Comparison of ENCODE assay signal across 8 cellular contexts in the genomic region with DNA sequence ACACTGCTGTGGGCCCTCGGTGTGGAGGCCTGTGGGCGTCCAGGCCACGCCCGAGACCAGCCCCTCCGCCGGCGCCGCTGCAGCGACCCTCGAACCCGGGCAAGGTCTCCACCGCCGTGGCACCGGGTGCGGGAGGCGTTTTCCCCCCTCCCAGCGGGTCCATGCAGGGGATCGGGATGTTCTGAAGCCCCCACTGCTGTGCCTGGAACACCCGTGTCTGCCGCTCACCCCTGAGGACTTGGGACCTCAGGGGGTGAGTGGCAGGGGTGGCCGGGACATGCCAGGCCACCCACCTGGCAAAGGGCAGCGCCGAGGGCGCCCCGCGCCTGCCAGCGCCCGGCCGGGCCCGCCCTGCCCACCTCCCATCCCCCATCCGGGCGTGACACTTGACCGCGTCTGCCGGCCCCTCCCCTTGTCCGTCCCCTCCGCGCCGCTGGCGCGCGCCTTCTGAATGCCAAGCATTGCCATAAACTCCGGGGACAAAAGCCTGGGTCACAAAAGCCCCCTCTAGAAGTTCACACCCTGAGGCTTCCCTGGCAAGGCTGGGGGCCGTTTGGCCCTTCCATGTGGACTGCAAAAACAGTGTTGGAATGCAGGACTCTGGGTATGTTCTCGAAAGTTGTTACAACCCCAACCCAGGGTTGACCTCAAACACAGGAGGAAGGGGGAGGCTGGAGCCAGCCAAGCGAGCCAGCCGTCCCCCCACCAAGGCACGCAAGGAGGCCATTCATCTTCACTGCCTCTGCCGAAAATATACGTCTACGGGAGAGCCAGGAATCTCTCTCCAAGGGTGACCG. TPM values are rescaled to one million over a fixed set of nuclear protein-coding genes. Genes with fewer than 3 reads are reported as not detected.
DNase-seq lines count a peak whose midpoint lies in the region; ATAC-seq and TF ChIP-seq lines count a peak whose summit lies in the region.

No MANE protein-coding gene starts in this region.

- no peaks in the 10 kb centered on the region for H3K9me3 ChIP-seq in heart left ventricle

- peaks cover 12% of the 10 kb centered on the region in 2 donors for H3K36me3 Mint-ChIP-seq in activated naive CD4-positive, alpha-beta T cell treated with anti-CD3 and anti-CD28 coated beads, Interleukin-2, amount 50 U/mL, for 72 hours

- WGBS in heart left ventricle, 4 donors: 52 to 76% (median 57%) methylated on average over 29 to 52 of the region's 52 CpGs

- intact Hi-C loops in heart left ventricle (cut with DNase I): loop anchor here in 2 of 10 donors (1.0 to 5.0 kb wide), 2 partner anchors 77 to 184 kb away; no protein-coding TSS in a partner anchor
- intact Hi-C loops in posterior cingulate gyrus (cut with DNase I): loop anchor here (5.0 kb wide), 2 partner anchors 77 to 167 kb away; no protein-coding TSS in a partner anchor

- peak overlapping the region; percentile 40 to 94 (median 74) for H3K4me3 ChIP-seq in heart left ventricle

- no peak for TF ChIP-seq CTCF in heart left ventricle (IDR thresholded peaks at IDR 0.05)

- no peaks in the 10 kb centered on the region for H3K9me3 Mint-ChIP-seq in activated naive CD4-positive, alpha-beta T cell treated with anti-CD3 and anti-CD28 coated beads, Interleukin-2, amount 50 U/mL, for 72 hours

- TF ChIP-seq POLR2A in heart left ventricle (IDR thresholded peaks at IDR 0.05): no peak

- no peaks in the 10 kb centered on the region for H3K36me3 ChIP-seq in heart left ventricle

- H3K27ac Mint-ChIP-seq in activated naive CD4-positive, alpha-beta T cell treated with anti-CD3 and anti-CD28 coated beads, Interleukin-2, amount 50 U/mL, for 72 hours: peak overlapping the region in 1 of 2 donors; percentile 66

- in situ Hi-C loops in KBM-7 (cut with MboI; ENCODE audit: low pct_unique_long_range_greater_than_20kb, low sequenced_read_pairs): no loop called here

- peak; percentile 37 for ATAC-seq in GM21737 (IDR thresholded peaks at IDR 0.05; ENCODE audit: unreplicated experiment)
- ATAC-seq in activated naive CD4-positive, alpha-beta T cell treated with anti-CD3 and anti-CD28 coated beads, Interleukin-2, amount 50 U/mL, for 72 hours: peak; percentile 18 to 23
- ATAC-seq in heart left ventricle: peak; percentile 32 to 70 (median 54)

- H3K27me3 ChIP-seq in heart left ventricle: no peaks in the 10 kb centered on the region

- H3K27ac ChIP-seq in heart left ventricle: peak overlapping the region; percentile 84 to 97 (median 92)

- DNase-seq in EH (ENCODE audit: low read depth) (peak; percentile 60), NCI-H146 (lab: John Stamatoyannopoulos, UW) (peak; percentile 51), heart left ventricle (peak; percentile 67 to 86 (median 75)), posterior cingulate gyrus (peak in 8 of 10 donors; percentile 34 to 90 (median 60)), HK-2 (ENCODE audit: unreplicated experiment) (no peak), KBM-7 (no peak)
- peak; percentile 36 to 53 for DNase-seq in activated naive CD4-positive, alpha-beta T cell treated with anti-CD3 and anti-CD28 coated beads, Interleukin-2, amount 50 U/mL, for 72 hours (ENCODE audit: low spot score in 2 of 2)

- H3K4me1 ChIP-seq in heart left ventricle: peaks cover 0 to 23% (median 8%) of the 10 kb centered on the region in 12 donors

RNA-seq across cellular contexts. Expression of a gene that starts 0.8 kb away (rescaled TPM):
- total RNA-seq in activated naive CD4-positive, alpha-beta T cell treated with anti-CD3 and anti-CD28 coated beads, Interleukin-2, amount 50 U/mL, for 72 hours: under 1 TPM; 0.30 to 0.49 TPM
- total RNA-seq in heart left ventricle: under 1 TPM; 0.28 to 0.93 (median 0.40) TPM
- under 1 TPM; 0.14 to 0.57 TPM for polyA plus RNA-seq in heart left ventricle

Comparison
In these comparisons a context has a peak if more than half of its experiments do, and no peak if none do; other contexts are left out.
1. DNase-seq: peak in EH (single experiment), NCI-H146 (single experiment), activated naive CD4-positive, alpha-beta T cell treated with anti-CD3 and anti-CD28 coated beads, Interleukin-2, amount 50 U/mL, for 72 hours (2 of 2), heart left ventricle (5 of 5) and posterior cingulate gyrus (8 of 10); none in HK-2 (single experiment) and KBM-7 (single experiment).
2. Peak in every context shown above with its lines, with median percentiles within 50 percentile points of each other: ATAC-seq.